In genomic region chrY:14524246-14525180, GRCh38 we compare ENCODE assay signal across 9 cellular contexts. TPM values are rescaled to one million over a fixed set of nuclear protein-coding genes. Genes with fewer than 3 reads are reported as not detected.
A peak's percentile ranks its signal among the peaks of the same experiment; 100 is the strongest.
DNase-seq lines count a peak whose midpoint lies in the region; ATAC-seq lines count a peak whose summit lies in the region.
"Had no signal": no experiment of that assay in that cellular context is flagged by ENCODE, and none has a peak within 500 bp of the region (broad histone marks: within the 10 kb centered on the region; RNA-seq: fewer than 3 reads in every experiment).

Gene NLGN4Y, plus strand, starts transcription at chrY:14524529. Its CDS starts 97,591 bp downstream, at chrY:14622120.

- ATAC-seq in activated T-cell treated with anti-CD3 and anti-CD28 coated beads, Interleukin-2, amount 50 U/mL, for 72 hours (replicated peaks in 1 of 2): peak in 1 of 2 donors; percentile 74

- no peaks in the 10 kb centered on the region for H3K27me3 Mint-ChIP-seq in activated T-cell treated with anti-CD3 and anti-CD28 coated beads, Interleukin-2, amount 50 U/mL, for 72 hours (ENCODE audit: low read depth)

- H3K36me3 Mint-ChIP-seq in activated T-cell treated with anti-CD3 and anti-CD28 coated beads, Interleukin-2, amount 50 U/mL, for 72 hours (ENCODE audit: insufficient read depth in 2 of 2): no peaks in the 10 kb centered on the region
- H3K36me3 Mint-ChIP-seq: T-cell had no signal

- DNase-seq in activated T-cell treated with anti-CD3 and anti-CD28 coated beads, Interleukin-2, amount 50 U/mL, for 72 hours: peak in 1 of 2 donors; percentile 19
- DNase-seq in activated T-cell treated with anti-CD3 and anti-CD28 coated beads, Interleukin-2, amount 50 U/mL, for 48 hours: no peak
- DNase-seq in NCI-H2196 (lab: John Stamatoyannopoulos, UW; ENCODE audit: unreplicated experiment): peak; percentile 37
- DNase-seq in epithelial cell of prostate (ENCODE audit: low read depth, low spot score): no peak
- peak; percentile 8 for DNase-seq in stimulated activated CD4-positive, alpha-beta T cell treated with anti-CD3 and anti-CD28 coated beads, Interleukin-4, amount 100 ng/mL, for 24 hours
- DNase-seq in DMS153 (lab: John Stamatoyannopoulos, UW): no peak
- DNase-seq in LoVo (ENCODE audit: low spot score): no peak
- DNase-seq in central memory CD4-positive, alpha-beta T cell: no peak

- H3K27ac Mint-ChIP-seq in activated T-cell treated with anti-CD3 and anti-CD28 coated beads, Interleukin-2, amount 50 U/mL, for 72 hours: peak within 1 kb of the TSS; percentile 90
- H3K27ac Mint-ChIP-seq: T-cell had no signal

- no peaks in the 10 kb centered on the region for H3K4me1 Mint-ChIP-seq in activated T-cell treated with anti-CD3 and anti-CD28 coated beads, Interleukin-2, amount 50 U/mL, for 72 hours (ENCODE audit: low read depth)

- peak within 1 kb of the TSS; percentile 46 for H3K27ac ChIP-seq in epithelial cell of prostate

- peak within 1 kb of the TSS in 1 of 2 donors; percentile 84 for H3K4me3 Mint-ChIP-seq in activated T-cell treated with anti-CD3 and anti-CD28 coated beads, Interleukin-2, amount 50 U/mL, for 72 hours

- no peaks in the 10 kb centered on the region for H3K9me3 Mint-ChIP-seq in activated T-cell treated with anti-CD3 and anti-CD28 coated beads, Interleukin-2, amount 50 U/mL, for 72 hours
- H3K9me3 Mint-ChIP-seq: T-cell had no signal

RNA-seq across cellular contexts. Expression of gene NLGN4Y, which starts in this region (rescaled TPM):
- total RNA-seq in activated T-cell treated with anti-CD3 and anti-CD28 coated beads, Interleukin-2, amount 50 U/mL, for 72 hours: 1 to 10 TPM in 1 of 2 donors, not detected in 1; 3.1 TPM

Comparison
In these comparisons a context has a peak if more than half of its experiments do, and no peak if none do; other contexts are left out.
1. DNase-seq: peak in NCI-H2196 (single experiment) and stimulated activated CD4-positive, alpha-beta T cell treated with anti-CD3 and anti-CD28 coated beads, Interleukin-4, amount 100 ng/mL, for 24 hours (single experiment); none in activated T-cell treated with anti-CD3 and anti-CD28 coated beads, Interleukin-2, amount 50 U/mL, for 48 hours (0 of 2), epithelial cell of prostate (single experiment), DMS153 (single experiment), LoVo (single experiment) and central memory CD4-positive, alpha-beta T cell (single experiment).